Comparison of ENCODE assay signal across 1 cellular context in the genomic region with DNA sequence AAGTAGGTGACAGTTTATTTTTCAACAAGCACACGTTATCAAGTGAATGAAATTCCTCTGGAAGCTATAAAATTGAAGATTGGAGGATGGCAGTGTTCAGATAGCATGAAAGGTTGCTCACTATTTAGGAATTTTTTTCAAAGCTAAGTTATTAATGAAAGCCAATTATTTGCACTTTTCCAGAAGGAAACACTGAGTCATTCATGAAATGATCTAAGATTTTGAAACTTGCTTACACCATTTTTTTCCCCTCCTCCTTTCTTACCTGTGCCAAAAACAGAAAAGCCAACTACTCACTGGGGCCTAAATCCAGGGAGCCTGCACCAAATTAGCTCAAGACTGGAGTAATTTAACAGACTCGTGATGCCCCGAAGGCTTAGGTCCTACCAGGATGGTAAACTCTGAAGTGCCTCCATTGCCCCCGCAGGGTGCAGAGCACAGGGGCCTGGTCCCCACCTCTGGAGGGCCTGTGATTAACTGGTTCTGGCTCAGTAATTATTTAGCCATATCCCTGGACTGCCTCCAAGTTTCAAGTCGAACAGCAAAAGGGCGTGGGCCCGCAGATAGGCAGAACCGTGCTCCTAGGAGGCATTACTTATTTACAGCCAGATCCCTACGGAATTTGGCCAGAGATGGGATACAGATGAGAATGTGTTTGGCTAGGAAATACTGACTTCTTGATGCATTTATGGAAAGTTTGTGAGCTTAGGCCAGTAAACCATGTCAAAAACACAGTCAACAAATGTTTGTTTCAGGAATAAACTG.
TF ChIP-seq lines count a peak whose summit lies in the region.

No MANE protein-coding gene starts in this region.

TF ChIP-seq in IMR-90, 13 proteins besides CTCF, POLR2A, EP300 and RAD21 (continued from another document):
- no peak for TF ChIP-seq RFX5 (IDR thresholded peaks at IDR 0.05; ENCODE audit: low read depth, low read length)
- TF ChIP-seq SMC3 (IDR thresholded peaks at IDR 0.05; ENCODE audit: low read depth, low read length): 0 out of 2 replicates have a peak, but pooled peaks have one; percentile 4
- TF ChIP-seq, protein P1, sequence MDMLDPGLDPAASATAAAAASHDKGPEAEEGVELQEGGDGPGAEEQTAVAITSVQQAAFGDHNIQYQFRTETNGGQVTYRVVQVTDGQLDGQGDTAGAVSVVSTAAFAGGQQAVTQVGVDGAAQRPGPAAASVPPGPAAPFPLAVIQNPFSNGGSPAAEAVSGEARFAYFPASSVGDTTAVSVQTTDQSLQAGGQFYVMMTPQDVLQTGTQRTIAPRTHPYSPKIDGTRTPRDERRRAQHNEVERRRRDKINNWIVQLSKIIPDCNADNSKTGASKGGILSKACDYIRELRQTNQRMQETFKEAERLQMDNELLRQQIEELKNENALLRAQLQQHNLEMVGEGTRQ (IDR thresholded peaks at IDR 0.05; ENCODE audit: low read depth, low read length): no peak
- no peak for TF ChIP-seq MAZ (IDR thresholded peaks at IDR 0.05; ENCODE audit: borderline replicate concordance, low read depth, low read length)
- peak; percentile 58; the same call in 1 of the 2 replicates for TF ChIP-seq CEBPB (IDR thresholded peaks at IDR 0.05; ENCODE audit: low read depth, low read length)
- TF ChIP-seq BHLHE40 (IDR thresholded peaks at IDR 0.05; ENCODE audit: low read depth, low read length): no peak
- TF ChIP-seq MAFK (IDR thresholded peaks at IDR 0.05; ENCODE audit: low read depth, low read length): peak; percentile 35; the same call in 1 of the 2 replicates
- TF ChIP-seq NFE2L2 (IDR thresholded peaks at IDR 0.05; ENCODE audit: low read depth, low read length): peak; percentile 27; the same call in 1 of the 2 replicates
- TF ChIP-seq CHD1 (IDR thresholded peaks at IDR 0.05; ENCODE audit: low read depth, low read length): no peak
- TF ChIP-seq FOS (IDR thresholded peaks at IDR 0.05; ENCODE audit: low read depth, low read length): peak; percentile 54; the same call in 1 of the 2 replicates
